In the genomic region with DNA sequence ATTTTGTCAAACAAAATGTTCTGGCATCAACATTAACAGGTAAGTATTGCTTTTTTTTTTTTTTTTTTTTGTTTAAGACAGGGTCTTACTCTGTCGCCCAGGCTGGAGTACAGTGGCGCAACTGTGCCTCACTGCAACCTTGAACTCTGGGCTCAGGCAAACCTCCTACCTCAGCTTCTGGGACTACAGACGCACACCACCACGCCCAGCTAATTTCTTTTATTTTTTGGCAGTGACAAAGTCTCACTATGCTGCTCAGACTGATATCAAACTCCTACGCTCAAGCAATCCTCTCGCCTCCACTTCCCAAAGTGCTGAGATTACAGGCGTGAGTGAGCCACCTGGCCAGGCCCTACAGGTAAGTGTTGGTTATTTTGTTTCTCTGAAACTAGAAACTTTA, we compare ENCODE assay signal across 1 cellular context.
TF ChIP-seq lines count a peak whose summit lies in the region.

No MANE protein-coding gene starts in this region.

TF ChIP-seq in GM23338, 12 proteins besides CTCF, POLR2A, EP300 and RAD21 (continued from another document):
- TF ChIP-seq, protein P1, sequence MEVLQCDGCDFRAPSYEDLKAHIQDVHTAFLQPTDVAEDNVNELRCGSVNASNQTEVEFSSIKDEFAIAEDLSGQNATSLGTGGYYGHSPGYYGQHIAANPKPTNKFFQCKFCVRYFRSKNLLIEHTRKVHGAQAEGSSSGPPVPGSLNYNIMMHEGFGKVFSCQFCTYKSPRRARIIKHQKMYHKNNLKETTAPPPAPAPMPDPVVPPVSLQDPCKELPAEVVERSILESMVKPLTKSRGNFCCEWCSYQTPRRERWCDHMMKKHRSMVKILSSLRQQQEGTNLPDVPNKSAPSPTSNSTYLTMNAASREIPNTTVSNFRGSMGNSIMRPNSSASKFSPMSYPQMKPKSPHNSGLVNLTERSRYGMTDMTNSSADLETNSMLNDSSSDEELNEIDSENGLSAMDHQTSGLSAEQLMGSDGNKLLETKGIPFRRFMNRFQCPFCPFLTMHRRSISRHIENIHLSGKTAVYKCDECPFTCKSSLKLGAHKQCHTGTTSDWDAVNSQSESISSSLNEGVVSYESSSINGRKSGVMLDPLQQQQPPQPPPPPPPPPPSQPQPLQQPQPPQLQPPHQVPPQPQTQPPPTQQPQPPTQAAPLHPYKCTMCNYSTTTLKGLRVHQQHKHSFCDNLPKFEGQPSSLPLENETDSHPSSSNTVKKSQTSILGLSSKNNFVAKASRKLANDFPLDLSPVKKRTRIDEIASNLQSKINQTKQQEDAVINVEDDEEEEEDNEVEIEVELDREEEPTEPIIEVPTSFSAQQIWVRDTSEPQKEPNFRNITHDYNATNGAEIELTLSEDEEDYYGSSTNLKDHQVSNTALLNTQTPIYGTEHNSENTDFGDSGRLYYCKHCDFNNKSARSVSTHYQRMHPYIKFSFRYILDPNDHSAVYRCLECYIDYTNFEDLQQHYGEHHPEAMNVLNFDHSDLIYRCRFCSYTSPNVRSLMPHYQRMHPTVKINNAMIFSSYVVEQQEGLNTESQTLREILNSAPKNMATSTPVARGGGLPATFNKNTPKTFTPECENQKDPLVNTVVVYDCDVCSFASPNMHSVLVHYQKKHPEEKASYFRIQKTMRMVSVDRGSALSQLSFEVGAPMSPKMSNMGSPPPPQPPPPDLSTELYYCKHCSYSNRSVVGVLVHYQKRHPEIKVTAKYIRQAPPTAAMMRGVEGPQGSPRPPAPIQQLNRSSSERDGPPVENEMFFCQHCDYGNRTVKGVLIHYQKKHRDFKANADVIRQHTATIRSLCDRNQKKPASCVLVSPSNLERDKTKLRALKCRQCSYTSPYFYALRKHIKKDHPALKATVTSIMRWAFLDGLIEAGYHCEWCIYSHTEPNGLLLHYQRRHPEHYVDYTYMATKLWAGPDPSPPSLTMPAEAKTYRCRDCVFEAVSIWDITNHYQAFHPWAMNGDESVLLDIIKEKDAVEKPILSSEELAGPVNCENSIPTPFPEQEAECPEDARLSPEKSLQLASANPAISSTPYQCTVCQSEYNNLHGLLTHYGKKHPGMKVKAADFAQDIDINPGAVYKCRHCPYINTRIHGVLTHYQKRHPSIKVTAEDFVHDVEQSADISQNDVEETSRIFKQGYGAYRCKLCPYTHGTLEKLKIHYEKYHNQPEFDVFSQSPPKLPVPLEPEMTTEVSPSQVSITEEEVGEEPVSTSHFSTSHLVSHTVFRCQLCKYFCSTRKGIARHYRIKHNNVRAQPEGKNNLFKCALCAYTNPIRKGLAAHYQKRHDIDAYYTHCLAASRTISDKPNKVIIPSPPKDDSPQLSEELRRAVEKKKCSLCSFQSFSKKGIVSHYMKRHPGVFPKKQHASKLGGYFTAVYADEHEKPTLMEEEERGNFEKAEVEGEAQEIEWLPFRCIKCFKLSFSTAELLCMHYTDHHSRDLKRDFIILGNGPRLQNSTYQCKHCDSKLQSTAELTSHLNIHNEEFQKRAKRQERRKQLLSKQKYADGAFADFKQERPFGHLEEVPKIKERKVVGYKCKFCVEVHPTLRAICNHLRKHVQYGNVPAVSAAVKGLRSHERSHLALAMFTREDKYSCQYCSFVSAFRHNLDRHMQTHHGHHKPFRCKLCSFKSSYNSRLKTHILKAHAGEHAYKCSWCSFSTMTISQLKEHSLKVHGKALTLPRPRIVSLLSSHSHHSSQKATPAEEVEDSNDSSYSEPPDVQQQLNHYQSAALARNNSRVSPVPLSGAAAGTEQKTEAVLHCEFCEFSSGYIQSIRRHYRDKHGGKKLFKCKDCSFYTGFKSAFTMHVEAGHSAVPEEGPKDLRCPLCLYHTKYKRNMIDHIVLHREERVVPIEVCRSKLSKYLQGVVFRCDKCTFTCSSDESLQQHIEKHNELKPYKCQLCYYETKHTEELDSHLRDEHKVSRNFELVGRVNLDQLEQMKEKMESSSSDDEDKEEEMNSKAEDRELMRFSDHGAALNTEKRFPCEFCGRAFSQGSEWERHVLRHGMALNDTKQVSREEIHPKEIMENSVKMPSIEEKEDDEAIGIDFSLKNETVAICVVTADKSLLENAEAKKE (CRISPR knock-in tag; IDR thresholded peaks at IDR 0.05) = no peak
- TF ChIP-seq ETS1 (IDR thresholded peaks at IDR 0.05) (no peak), JUNB (IDR thresholded peaks at IDR 0.05; ENCODE audit: unreplicated experiment) (no peak), NANOG (IDR thresholded peaks at IDR 0.05; ENCODE audit: borderline replicate concordance) (no peak), STAT1 (IDR thresholded peaks at IDR 0.05; ENCODE audit: unreplicated experiment) (no peak), CREB1 (CRISPR knock-in tag; IDR thresholded peaks at IDR 0.05; ENCODE audit: low read depth) (no peak), POLR2AphosphoS5 (IDR thresholded peaks at IDR 0.05; ENCODE audit: low read depth) (no peak), ZNF114 (CRISPR knock-in tag; IDR thresholded peaks at IDR 0.05) (no peak)
- TF ChIP-seq, protein P2, sequence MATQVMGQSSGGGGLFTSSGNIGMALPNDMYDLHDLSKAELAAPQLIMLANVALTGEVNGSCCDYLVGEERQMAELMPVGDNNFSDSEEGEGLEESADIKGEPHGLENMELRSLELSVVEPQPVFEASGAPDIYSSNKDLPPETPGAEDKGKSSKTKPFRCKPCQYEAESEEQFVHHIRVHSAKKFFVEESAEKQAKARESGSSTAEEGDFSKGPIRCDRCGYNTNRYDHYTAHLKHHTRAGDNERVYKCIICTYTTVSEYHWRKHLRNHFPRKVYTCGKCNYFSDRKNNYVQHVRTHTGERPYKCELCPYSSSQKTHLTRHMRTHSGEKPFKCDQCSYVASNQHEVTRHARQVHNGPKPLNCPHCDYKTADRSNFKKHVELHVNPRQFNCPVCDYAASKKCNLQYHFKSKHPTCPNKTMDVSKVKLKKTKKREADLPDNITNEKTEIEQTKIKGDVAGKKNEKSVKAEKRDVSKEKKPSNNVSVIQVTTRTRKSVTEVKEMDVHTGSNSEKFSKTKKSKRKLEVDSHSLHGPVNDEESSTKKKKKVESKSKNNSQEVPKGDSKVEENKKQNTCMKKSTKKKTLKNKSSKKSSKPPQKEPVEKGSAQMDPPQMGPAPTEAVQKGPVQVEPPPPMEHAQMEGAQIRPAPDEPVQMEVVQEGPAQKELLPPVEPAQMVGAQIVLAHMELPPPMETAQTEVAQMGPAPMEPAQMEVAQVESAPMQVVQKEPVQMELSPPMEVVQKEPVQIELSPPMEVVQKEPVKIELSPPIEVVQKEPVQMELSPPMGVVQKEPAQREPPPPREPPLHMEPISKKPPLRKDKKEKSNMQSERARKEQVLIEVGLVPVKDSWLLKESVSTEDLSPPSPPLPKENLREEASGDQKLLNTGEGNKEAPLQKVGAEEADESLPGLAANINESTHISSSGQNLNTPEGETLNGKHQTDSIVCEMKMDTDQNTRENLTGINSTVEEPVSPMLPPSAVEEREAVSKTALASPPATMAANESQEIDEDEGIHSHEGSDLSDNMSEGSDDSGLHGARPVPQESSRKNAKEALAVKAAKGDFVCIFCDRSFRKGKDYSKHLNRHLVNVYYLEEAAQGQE (IDR thresholded peaks at IDR 0.05; ENCODE audit: unreplicated experiment) = no peak
TF ChIP-seq in GM23338: peak in this region for 0.
